Comparison of ENCODE assay signal across 7 cellular contexts in the genomic region with DNA sequence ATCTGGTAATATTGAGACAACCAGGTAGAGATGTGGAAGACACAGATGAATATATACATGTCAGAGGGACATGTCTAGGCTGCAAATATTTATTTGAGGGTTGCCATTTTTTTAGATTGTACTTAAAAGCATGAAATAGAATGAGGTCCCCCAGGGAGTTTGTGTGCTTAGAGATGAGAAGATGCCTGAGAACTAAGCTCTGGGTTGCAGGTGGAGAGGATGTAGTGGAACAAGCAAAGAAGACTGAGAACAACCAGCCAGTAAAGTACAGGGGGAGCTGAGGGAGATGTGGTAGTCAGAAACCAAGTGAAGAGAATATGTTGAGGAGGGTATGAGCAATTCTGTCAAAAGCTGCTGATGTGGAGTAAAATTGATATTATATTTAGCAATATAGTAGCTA.
"Had no signal": no experiment of that assay in that cellular context is flagged by ENCODE, and none has a peak within 500 bp of the region (broad histone marks: within the 10 kb centered on the region; RNA-seq: fewer than 3 reads in every experiment).

No MANE protein-coding gene starts in this region.

- DNase-seq: H9, HCEC 1CT, IMR-90, Karpas-422, KG1 had no signal

- H3K4me3 ChIP-seq: GM23338, K562 had no signal

- ATAC-seq: GM23338, K562 had no signal

- H2AFZ ChIP-seq: GM23338 had no signal

- H3K4me2 ChIP-seq: GM23338 had no signal
